9 cellular contexts compared by ENCODE assay signal in genomic region chr7:128939075-128939860, GRCh38. TPM values are rescaled to one million over a fixed set of nuclear protein-coding genes. Genes with fewer than 3 reads are reported as not detected.
A peak's percentile ranks its signal among the peaks of the same experiment; 100 is the strongest.
DNase-seq lines count a peak whose midpoint lies in the region; ATAC-seq and TF ChIP-seq lines count a peak whose summit lies in the region.
"Had no signal": no experiment of that assay in that cellular context is flagged by ENCODE, and none has a peak within 500 bp of the region (broad histone marks: within the 10 kb centered on the region; RNA-seq: fewer than 3 reads in every experiment).

No MANE protein-coding gene starts in this region.

- H3K27me3 ChIP-seq in CD4-positive, CD25-positive, alpha-beta regulatory T cell (ENCODE audit: control insufficient read depth, insufficient read depth, low read length) = no peaks in the 10 kb centered on the region
- H3K27me3 ChIP-seq in GM23338 (ENCODE audit: insufficient read depth) (peaks cover 61% of the 10 kb centered on the region), mononuclear cell (ENCODE audit: insufficient read depth, low read length) (no peaks in the 10 kb centered on the region)

- peak overlapping the region; percentile 64 to 98 (median 95) for H3K4me3 Mint-ChIP-seq in CD4-positive, CD25-positive, alpha-beta regulatory T cell
- peak overlapping the region; percentile 81; the same call in 2 of the 3 replicates for H3K4me3 Mint-ChIP-seq in GM23338

- peak overlapping the region; percentile 86; the same call in 1 of the 2 replicates for H3K4me2 ChIP-seq in GM23338

- no peak overlapping the region for H2AFZ ChIP-seq in GM23338

- peaks cover 4% of the 10 kb centered on the region for H3K27me3 Mint-ChIP-seq in CD4-positive, CD25-positive, alpha-beta regulatory T cell
- H3K27me3 Mint-ChIP-seq in GM23338 (ENCODE audit: insufficient read depth, low read depth, poor library complexity) = peaks cover 55% of the 10 kb centered on the region

- ATAC-seq in CD4-positive, CD25-positive, alpha-beta regulatory T cell (ENCODE audit: low read depth in 2 of 2) = peak in 1 of 2 donors; percentile 21
- ATAC-seq in GM23338 (no peak), GM21367 (IDR thresholded peaks at IDR 0.05; ENCODE audit: unreplicated experiment) (no peak)
- peak; percentile 3 to 68 for ATAC-seq in activated naive CD4-positive, alpha-beta T cell treated with anti-CD3 and anti-CD28 coated beads, Interleukin-2, amount 50 U/mL, for 72 hours

- peaks cover 36% of the 10 kb centered on the region for H3K4me1 ChIP-seq in CD4-positive, CD25-positive, alpha-beta regulatory T cell (ENCODE audit: control insufficient read depth, insufficient read depth, low read length, poor library complexity, severe bottlenecking)
- no peaks in the 10 kb centered on the region for H3K4me1 ChIP-seq in GM23338 (ENCODE audit: insufficient read depth)
- peaks cover 79% of the 10 kb centered on the region for H3K4me1 ChIP-seq in mononuclear cell (ENCODE audit: insufficient read depth, low read length)

- H3F3A ChIP-seq in GM23338 (replicated peaks; ENCODE audit: low read depth) = 0 out of 2 replicates have a peak, but pooled peaks cover 5% of the 10 kb centered on the region

- H3K36me3 ChIP-seq in CD4-positive, CD25-positive, alpha-beta regulatory T cell (ENCODE audit: control insufficient read depth, insufficient read depth, low read length) = no peaks in the 10 kb centered on the region
- H3K36me3 ChIP-seq in GM23338 (ENCODE audit: insufficient read depth) = no peaks in the 10 kb centered on the region

- H3K9me3 ChIP-seq in CD4-positive, CD25-positive, alpha-beta regulatory T cell (ENCODE audit: control insufficient read depth in 2 of 2, low read length in 2 of 2) = no peaks in the 10 kb centered on the region
- no peaks in the 10 kb centered on the region for H3K9me3 ChIP-seq in mononuclear cell (ENCODE audit: low read depth, low read length)

- H3K36me3 Mint-ChIP-seq in CD4-positive, CD25-positive, alpha-beta regulatory T cell = no peaks in the 10 kb centered on the region
- no peaks in the 10 kb centered on the region; the same call in 2 of the 3 replicates for H3K36me3 Mint-ChIP-seq in GM23338 (ENCODE audit: low read depth)
- peaks cover 0 to 7% of the 10 kb centered on the region in 2 donors for H3K36me3 Mint-ChIP-seq in activated naive CD4-positive, alpha-beta T cell treated with anti-CD3 and anti-CD28 coated beads, Interleukin-2, amount 50 U/mL, for 72 hours

- peak overlapping the region; percentile 64 for H3K4me3 ChIP-seq in CD4-positive, CD25-positive, alpha-beta regulatory T cell (ENCODE audit: low read depth, low read length)
- peak overlapping the region; percentile 61; the same call in 1 of the 2 replicates for H3K4me3 ChIP-seq in GM23338
- H3K4me3 ChIP-seq in mononuclear cell (ENCODE audit: low read length) = peak overlapping the region; percentile 35

- H3K79me2 ChIP-seq in GM23338 (replicated peaks; ENCODE audit: insufficient read depth) = no peaks in the 10 kb centered on the region

- no peak for DNase-seq in CD4-positive, CD25-positive, alpha-beta regulatory T cell
- no peak for DNase-seq in GM23338 (ENCODE audit: low spot score)
- no peak for DNase-seq in activated naive CD4-positive, alpha-beta T cell treated with anti-CD3 and anti-CD28 coated beads, Interleukin-2, amount 50 U/mL, for 72 hours (ENCODE audit: low spot score in 2 of 2)
- DNase-seq in NCI-H1436 (lab: John Stamatoyannopoulos, UW) = no peak
- DNase-seq in DMS 273 (lab: John Stamatoyannopoulos, UW; ENCODE audit: unreplicated experiment) = no peak
- DNase-seq in hepatic stellate cell (ENCODE audit: low spot score) = no peak

- H3K9me3 Mint-ChIP-seq in CD4-positive, CD25-positive, alpha-beta regulatory T cell = peaks cover 0 to 1% (median 0%) of the 10 kb centered on the region in 7 donors
- no peaks in the 10 kb centered on the region for H3K9me3 Mint-ChIP-seq in GM23338
- H3K9me3 Mint-ChIP-seq in activated naive CD4-positive, alpha-beta T cell treated with anti-CD3 and anti-CD28 coated beads, Interleukin-2, amount 50 U/mL, for 72 hours = no peaks in the 10 kb centered on the region

- no peak for TF ChIP-seq CTCF in GM23338 (conservative IDR thresholded peaks at IDR 0.05; ENCODE audit: low read depth in 2 of 2)

- H3K9me2 ChIP-seq in GM23338 (ENCODE audit: insufficient read depth) = no peaks in the 10 kb centered on the region

- H3K27ac ChIP-seq in CD4-positive, CD25-positive, alpha-beta regulatory T cell (ENCODE audit: insufficient read depth, low read length, poor library complexity, severe bottlenecking) = peak overlapping the region; percentile 74
- H3K27ac ChIP-seq in GM23338 (ENCODE audit: low read depth) = no peak overlapping the region

- peaks cover 4% of the 10 kb centered on the region; the same call in 1 of the 2 replicates for H4K20me1 ChIP-seq in GM23338 (replicated peaks; ENCODE audit: insufficient read depth)

- peaks cover 6 to 41% (median 22%) of the 10 kb centered on the region in 4 donors for H3K4me1 Mint-ChIP-seq in CD4-positive, CD25-positive, alpha-beta regulatory T cell
- peaks cover 11% of the 10 kb centered on the region for H3K4me1 Mint-ChIP-seq in GM23338

- H3K27ac Mint-ChIP-seq in CD4-positive, CD25-positive, alpha-beta regulatory T cell = peak overlapping the region; percentile 52 to 90 (median 71)
- H3K27ac Mint-ChIP-seq in GM23338 = no peak overlapping the region
- peak overlapping the region in 1 of 2 donors; percentile 40 for H3K27ac Mint-ChIP-seq in activated naive CD4-positive, alpha-beta T cell treated with anti-CD3 and anti-CD28 coated beads, Interleukin-2, amount 50 U/mL, for 72 hours

TF ChIP-seq in GM23338, 12 proteins besides CTCF, POLR2A, EP300 and RAD21:
- TF ChIP-seq CREB1 (CRISPR knock-in tag; IDR thresholded peaks at IDR 0.05; ENCODE audit: low read depth) (no peak), STAT1 (IDR thresholded peaks at IDR 0.05; ENCODE audit: unreplicated experiment) (no peak), EZH2phosphoT487 (IDR thresholded peaks at IDR 0.05; ENCODE audit: unreplicated experiment) (no peak), ZNF114 (CRISPR knock-in tag; IDR thresholded peaks at IDR 0.05) (no peak), EZH2 (IDR thresholded peaks at IDR 0.05; ENCODE audit: low read depth, unreplicated experiment) (no peak), JUNB (IDR thresholded peaks at IDR 0.05; ENCODE audit: unreplicated experiment) (no peak)
- TF ChIP-seq, protein P1, sequence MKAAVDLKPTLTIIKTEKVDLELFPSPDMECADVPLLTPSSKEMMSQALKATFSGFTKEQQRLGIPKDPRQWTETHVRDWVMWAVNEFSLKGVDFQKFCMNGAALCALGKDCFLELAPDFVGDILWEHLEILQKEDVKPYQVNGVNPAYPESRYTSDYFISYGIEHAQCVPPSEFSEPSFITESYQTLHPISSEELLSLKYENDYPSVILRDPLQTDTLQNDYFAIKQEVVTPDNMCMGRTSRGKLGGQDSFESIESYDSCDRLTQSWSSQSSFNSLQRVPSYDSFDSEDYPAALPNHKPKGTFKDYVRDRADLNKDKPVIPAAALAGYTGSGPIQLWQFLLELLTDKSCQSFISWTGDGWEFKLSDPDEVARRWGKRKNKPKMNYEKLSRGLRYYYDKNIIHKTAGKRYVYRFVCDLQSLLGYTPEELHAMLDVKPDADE (IDR thresholded peaks at IDR 0.05) = no peak

RNA-seq across cellular contexts. Expression of gene IRF5, which starts 1.5 kb away (rescaled TPM):
- total RNA-seq in CD4-positive, CD25-positive, alpha-beta regulatory T cell = 13.5 TPM
- polyA plus RNA-seq in CD4-positive, CD25-positive, alpha-beta regulatory T cell = 10 to 100 TPM; 18.8 to 24.1 (median 20.0) TPM
- total RNA-seq in GM23338 (2014; rRNA removed; shearing (Covaris generic)) = 1.1 and 3.7 TPM in 2 replicates
- 0.37 and 1.9 TPM in 2 replicates for polyA plus RNA-seq in GM23338 (2016; fragmentation: Nextera tagmentation; extraction: Ambion mirVana)
- total RNA-seq in activated naive CD4-positive, alpha-beta T cell treated with anti-CD3 and anti-CD28 coated beads, Interleukin-2, amount 50 U/mL, for 72 hours = 1 to 10 TPM; 6.1 to 9.7 TPM
- 26.7 TPM for total RNA-seq in mononuclear cell

RNA-seq across cellular contexts. Expression of gene KCP, which starts 28.8 kb away (rescaled TPM):
- 0.22 TPM for total RNA-seq in CD4-positive, CD25-positive, alpha-beta regulatory T cell
- polyA plus RNA-seq in CD4-positive, CD25-positive, alpha-beta regulatory T cell = under 1 TPM in 2 of 4 donors, not detected in 2; 0.08 TPM
- 0.76 and 1.3 TPM in 2 replicates for total RNA-seq in GM23338 (2014; rRNA removed; shearing (Covaris generic))
- polyA plus RNA-seq in GM23338 (2016; fragmentation: Nextera tagmentation; extraction: Ambion mirVana) = 0.99 and 1.1 TPM in 2 replicates
- under 1 TPM; 0.16 TPM for total RNA-seq in activated naive CD4-positive, alpha-beta T cell treated with anti-CD3 and anti-CD28 coated beads, Interleukin-2, amount 50 U/mL, for 72 hours
- total RNA-seq in mononuclear cell = 0.10 TPM
- total RNA-seq: LHCN-M2 had no signal

Comparison
In these comparisons a context has a peak if more than half of its experiments do, and no peak if none do; other contexts are left out.
1. ATAC-seq: peak in activated naive CD4-positive, alpha-beta T cell treated with anti-CD3 and anti-CD28 coated beads, Interleukin-2, amount 50 U/mL, for 72 hours (2 of 2); none in GM23338 (single experiment) and GM21367 (single experiment).
2. Peak in every context shown above with its lines, with median percentiles within 50 percentile points of each other: H3K4me3 ChIP-seq.